In genomic region chr2:43192939-43193651, GRCh38 we compare ENCODE assay signal across 1 cellular context.
TF ChIP-seq lines count a peak whose summit lies in the region.

No MANE protein-coding gene starts in this region.

TF ChIP-seq in H1, 55 proteins besides CTCF, POLR2A, EP300 and RAD21:
- TF ChIP-seq GABPA (IDR thresholded peaks at IDR 0.05; ENCODE audit: borderline replicate concordance, insufficient read depth, low read length) (no peak), TCF12 (IDR thresholded peaks at IDR 0.05; ENCODE audit: low read depth, low read length) (no peak), SIN3A (conservative IDR thresholded peaks at IDR 0.05 in 1 of 2, IDR thresholded peaks at IDR 0.05 in 1 of 2; ENCODE audit: low read depth in 1 of 2, low read length in 2 of 2) (no peak), CHD2 (IDR thresholded peaks at IDR 0.05; ENCODE audit: low read length) (no peak), TAF1 (IDR thresholded peaks at IDR 0.05; ENCODE audit: low read depth, low read length) (no peak), KDM5A (IDR thresholded peaks at IDR 0.05; ENCODE audit: low read length) (no peak), E2F6 (IDR thresholded peaks at IDR 0.05) (no peak), POLR2AphosphoS5 (IDR thresholded peaks at IDR 0.05; ENCODE audit: low read depth, low read length) (no peak), HDAC2 (IDR thresholded peaks at IDR 0.05; ENCODE audit: borderline replicate concordance in 1 of 2, low read depth in 2 of 2, low read length in 2 of 2) (no peak), MAFK (IDR thresholded peaks at IDR 0.05; ENCODE audit: low read depth, low read length) (no peak)
